In genomic region chr3:13420817-13421755, GRCh38 we compare ENCODE assay signal across 9 cellular contexts. TPM values are rescaled to one million over a fixed set of nuclear protein-coding genes. Genes with fewer than 3 reads are reported as not detected.
DNase-seq lines count a peak whose midpoint lies in the region; FAIRE-seq and TF ChIP-seq lines count a peak whose summit lies in the region.
"Had no signal": no experiment of that assay in that cellular context is flagged by ENCODE, and none has a peak within 500 bp of the region (broad histone marks: within the 10 kb centered on the region; RNA-seq: fewer than 3 reads in every experiment).

No MANE protein-coding gene starts in this region.

- no peak for TF ChIP-seq POLR2A in suprapubic skin (IDR thresholded peaks at IDR 0.05)

- H3K4me1 Mint-ChIP-seq in T-helper 2 cell treated with Interferon-gamma antibody and Interleukin-4, amounts not matched to agents 5 μg/mL and 100 μg/mL, for 36 hours (ENCODE audit: low read depth): peaks cover 62% of the 10 kb centered on the region
- peaks cover 5% of the 10 kb centered on the region for H3K4me1 Mint-ChIP-seq in nephron

- H3K27ac Mint-ChIP-seq in T-helper 2 cell treated with Interferon-gamma antibody and Interleukin-4, amounts not matched to agents 5 μg/mL and 100 μg/mL, for 36 hours: peak overlapping the region; percentile 99
- no peak overlapping the region for H3K27ac Mint-ChIP-seq in nephron

- H3K27ac ChIP-seq in ascending aorta (no peak overlapping the region), suprapubic skin (no peak overlapping the region)

- TF ChIP-seq EP300 in suprapubic skin (IDR thresholded peaks at IDR 0.05): no peak

- peaks cover 28% of the 10 kb centered on the region for H3K36me3 Mint-ChIP-seq in T-helper 2 cell treated with Interferon-gamma antibody and Interleukin-4, amounts not matched to agents 5 μg/mL and 100 μg/mL, for 36 hours (ENCODE audit: low read depth)
- no peaks in the 10 kb centered on the region for H3K36me3 Mint-ChIP-seq in nephron (ENCODE audit: low read depth)

- H3K9me3 Mint-ChIP-seq in T-helper 2 cell treated with Interferon-gamma antibody and Interleukin-4, amounts not matched to agents 5 μg/mL and 100 μg/mL, for 36 hours: no peaks in the 10 kb centered on the region
- peaks cover 4% of the 10 kb centered on the region for H3K9me3 Mint-ChIP-seq in nephron

- TF ChIP-seq CTCF in ascending aorta (IDR thresholded peaks at IDR 0.05) (no peak), nephron (IDR thresholded peaks at IDR 0.05; ENCODE audit: unreplicated experiment in 3 of 3) (no peak), suprapubic skin (IDR thresholded peaks at IDR 0.05) (no peak)

- no peak for FAIRE-seq in RCC 7860 (lab: Jason Lieb, UNC)
- FAIRE-seq: islet of Langerhans had no signal

- H3K36me3 ChIP-seq in ascending aorta: no peaks in the 10 kb centered on the region
- H3K36me3 ChIP-seq in suprapubic skin: no peaks in the 10 kb centered on the region

- H3K4me3 Mint-ChIP-seq in T-helper 2 cell treated with Interferon-gamma antibody and Interleukin-4, amounts not matched to agents 5 μg/mL and 100 μg/mL, for 36 hours: peak overlapping the region; percentile 89
- H3K4me3 Mint-ChIP-seq in nephron: peak overlapping the region; percentile 68 to 81 (median 78)

- CTCF ChIA-PET in HEK293T (lab: Yijun Ruan, JAX): no interaction called here

- POLR2A ChIA-PET in HEK293T (lab: Yijun Ruan, JAX): interaction anchor here (0.9 to 1.7 kb wide), 4 partner anchors 9 to 461 kb away, joined by 3 to 6 read pairs (median 4); no protein-coding TSS in a partner anchor

- H3K27me3 Mint-ChIP-seq in T-helper 2 cell treated with Interferon-gamma antibody and Interleukin-4, amounts not matched to agents 5 μg/mL and 100 μg/mL, for 36 hours (ENCODE audit: low read depth): no peaks in the 10 kb centered on the region
- H3K27me3 Mint-ChIP-seq in nephron (ENCODE audit: low read depth): peaks cover 40% of the 10 kb centered on the region

- peaks cover 0 to 4% of the 10 kb centered on the region in 2 donors for H3K4me1 ChIP-seq in ascending aorta
- peaks cover 21% of the 10 kb centered on the region for H3K4me1 ChIP-seq in suprapubic skin

- H3K9me3 ChIP-seq in ascending aorta (no peaks in the 10 kb centered on the region), suprapubic skin (no peaks in the 10 kb centered on the region)

- WGBS in suprapubic skin: 68% methylated on average over 27 of the region's 27 CpGs

- H3K27me3 ChIP-seq in ascending aorta (no peaks in the 10 kb centered on the region), suprapubic skin (peaks cover 24% of the 10 kb centered on the region)

- H3K4me3 ChIP-seq in ascending aorta (peak overlapping the region; percentile 66 to 75), suprapubic skin (peak overlapping the region; percentile 61)

- intact Hi-C loops in ascending aorta (cut with DNase I): no loop called here

- DNase-seq in CD1c-positive myeloid dendritic cell (ENCODE audit: extremely low spot score) (peak; percentile 75), HEK293T (ENCODE audit: extremely low spot score) (no peak), ascending aorta (ENCODE audit: low spot score in 2 of 2) (peak in 1 of 2 donors; percentile 54), suprapubic skin (ENCODE audit: low spot score in 2 of 2) (no peak), inferior parietal cortex (ENCODE audit: extremely low spot score) (no peak), RCC 7860 (ENCODE audit: low spot score) (no peak)
- DNase-seq in T-helper 2 cell treated with Interferon-gamma antibody and Interleukin-4, amounts not matched to agents 5 μg/mL and 100 μg/mL, for 36 hours (ENCODE audit: low spot score): peak; percentile 80

TF ChIP-seq in HEK293T, 16 proteins besides CTCF, POLR2A, EP300 and RAD21:
- TF ChIP-seq TARDBP (IDR thresholded peaks at IDR 0.05): no peak
- TF ChIP-seq L3MBTL2 (conservative IDR thresholded peaks at IDR 0.05): 0 out of 2 replicates have a peak, but pooled peaks have one; percentile 9

RNA-seq across cellular contexts. Expression of gene NUP210, which starts 1.0 kb away (rescaled TPM):
- total RNA-seq in ascending aorta (11.0 TPM), suprapubic skin (10 to 100 TPM in 1 of 4 donors, 1 to 10 TPM in 3; 3.1 to 15.4 (median 5.0) TPM)

RNA-seq across cellular contexts. Expression of gene HDAC11, which starts 59.0 kb away (rescaled TPM):
- 15.8 TPM for total RNA-seq in ascending aorta
- total RNA-seq in suprapubic skin: 10 to 100 TPM; 16.7 to 28.3 (median 27.5) TPM

Comparison
In these comparisons a context has a peak if more than half of its experiments do, and no peak if none do; other contexts are left out.
1. DNase-seq: peak in CD1c-positive myeloid dendritic cell (single experiment) and T-helper 2 cell treated with Interferon-gamma antibody and Interleukin-4, amounts not matched to agents 5 μg/mL and 100 μg/mL, for 36 hours (single experiment); none in HEK293T (single experiment), suprapubic skin (0 of 2), inferior parietal cortex (single experiment) and RCC 7860 (single experiment).